ENCODE assay signal across 18 cellular contexts in the genomic region with DNA sequence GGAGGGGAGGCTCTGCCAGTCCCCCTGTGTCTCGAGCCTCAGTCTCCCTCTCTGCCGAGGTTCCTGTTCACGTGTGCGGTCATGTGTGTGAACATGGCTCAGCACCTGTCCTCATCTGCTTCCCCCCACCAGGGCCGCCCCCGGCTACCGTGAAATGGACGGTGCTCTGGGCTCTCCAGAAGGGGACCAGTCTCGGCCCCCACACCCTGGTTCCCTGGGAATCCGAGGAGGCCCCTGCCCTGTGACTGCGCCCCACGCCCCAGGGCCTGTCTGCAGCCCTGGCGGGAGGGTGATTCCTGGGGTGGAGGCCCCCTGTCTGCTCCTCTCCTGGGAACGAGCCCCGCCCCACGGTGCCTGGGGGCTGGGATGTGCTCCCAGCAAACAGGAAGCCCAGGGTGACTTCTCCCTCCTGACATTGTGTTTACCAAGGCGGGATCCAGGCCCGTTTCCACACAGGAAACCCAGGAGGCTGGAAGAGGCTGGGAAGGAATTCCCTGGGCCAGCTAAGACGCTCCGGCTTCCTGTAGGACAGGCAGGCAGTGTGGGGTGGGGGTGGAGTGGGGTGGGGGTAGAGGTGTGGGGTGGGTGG. TPM values are rescaled to one million over a fixed set of nuclear protein-coding genes. Genes with fewer than 3 reads are reported as not detected.
DNase-seq lines count a peak whose midpoint lies in the region; ATAC-seq and FAIRE-seq lines count a peak whose summit lies in the region.
"Had no signal": no experiment of that assay in that cellular context is flagged by ENCODE, and none has a peak within 500 bp of the region (broad histone marks: within the 10 kb centered on the region; RNA-seq: fewer than 3 reads in every experiment).

No MANE protein-coding gene starts in this region.

- peaks cover 4% of the 10 kb centered on the region for H3K27me3 Mint-ChIP-seq in activated T-cell treated with anti-CD3 and anti-CD28 coated beads, Interleukin-2, amount 50 U/mL, for 24 hours
- H3K27me3 Mint-ChIP-seq: activated naive CD8-positive, alpha-beta T cell treated with anti-CD3 and anti-CD28 coated beads, Interleukin-2, amount 10 ng/mL, durations not matched to agents 7 days and 5 days had no signal

- no peaks in the 10 kb centered on the region for H3K36me3 Mint-ChIP-seq in activated T-cell treated with anti-CD3 and anti-CD28 coated beads, Interleukin-2, amount 50 U/mL, for 24 hours (ENCODE audit: low read depth)
- H3K36me3 Mint-ChIP-seq: activated naive CD8-positive, alpha-beta T cell treated with anti-CD3 and anti-CD28 coated beads, Interleukin-2, amount 10 ng/mL, durations not matched to agents 7 days and 5 days; memory B cell had no signal

- no peak overlapping the region for H3K27ac Mint-ChIP-seq in activated T-cell treated with anti-CD3 and anti-CD28 coated beads, Interleukin-2, amount 50 U/mL, for 24 hours
- H3K27ac Mint-ChIP-seq: activated naive CD8-positive, alpha-beta T cell treated with anti-CD3 and anti-CD28 coated beads, Interleukin-2, amount 10 ng/mL, durations not matched to agents 7 days and 5 days; memory B cell; T-helper 1 cell treated with Interleukin-12 subunit alpha and Interleukin-12 subunit beta and Interleukin-4 antibody, amounts not matched to agents 30 μg/mL and 1 μg/mL, for 36 hours had no signal

- no peaks in the 10 kb centered on the region for H3K4me1 Mint-ChIP-seq in activated T-cell treated with anti-CD3 and anti-CD28 coated beads, Interleukin-2, amount 50 U/mL, for 24 hours (ENCODE audit: low read depth)
- H3K4me1 Mint-ChIP-seq: activated naive CD8-positive, alpha-beta T cell treated with anti-CD3 and anti-CD28 coated beads, Interleukin-2, amount 10 ng/mL, durations not matched to agents 7 days and 5 days; central memory CD8-positive, alpha-beta T cell; memory B cell had no signal

- H3K4me3 ChIP-seq in mesodermal cell (ENCODE audit: extremely low read depth, insufficient read depth, low read length, poor library complexity, severe bottlenecking), result no peak overlapping the region
- H3K4me3 ChIP-seq: skin epidermis had no signal

- H3K9me3 ChIP-seq in mesodermal cell (ENCODE audit: control insufficient read depth, low read length), result no peaks in the 10 kb centered on the region

- peak; percentile 30 for DNase-seq in DMS 273 (lab: John Stamatoyannopoulos, UW; ENCODE audit: unreplicated experiment)
- no peak for DNase-seq in DMS 273 treated with DMSO at 0.1 percent for 48 hours (lab: John Stamatoyannopoulos, UW)
- DNase-seq in HTR-8/SVneo (ENCODE audit: insufficient read length, low spot score), result peak; percentile 52
- peak; percentile 20 for DNase-seq in glomerular endothelial cell (ENCODE audit: extremely low read depth, low read depth, low spot score)
- DNase-seq in epidermal melanocyte (ENCODE audit: insufficient read length, low spot score), result no peak
- DNase-seq in activated T-cell treated with anti-CD3 and anti-CD28 coated beads, Interleukin-2, amount 50 U/mL, for 24 hours, result no peak
- DNase-seq: activated CD4-positive, alpha-beta T cell treated with anti-CD3 and anti-CD28 coated beads for 4 hours; activated naive CD8-positive, alpha-beta T cell treated with anti-CD3 and anti-CD28 coated beads, Interleukin-2, amount 10 ng/mL, durations not matched to agents 7 days and 5 days; activated T-cell treated with anti-CD3 and anti-CD28 coated beads, Interleukin-2, amount 50 U/mL, for 4 hours; hippocampal formation had no signal

- WGBS in mesodermal cell (ENCODE audit: insufficient coverage in 2 of 2), 2 experiments, result 85 to 89% methylated on average over 8 to 16 of the region's 20 CpGs

- H3K27ac ChIP-seq in mesodermal cell (ENCODE audit: low read depth, low read length, severe bottlenecking), result peak overlapping the region; percentile 49
- H3K27ac ChIP-seq: 22Rv1 had no signal

- no peak for ATAC-seq in HG03460 (IDR thresholded peaks at IDR 0.05; ENCODE audit: unreplicated experiment)
- ATAC-seq: activated T-cell treated with anti-CD3 and anti-CD28 coated beads, Interleukin-2, amount 50 U/mL, for 4 hours; HCT116 had no signal

- no peaks in the 10 kb centered on the region for H3K9me3 Mint-ChIP-seq in activated T-cell treated with anti-CD3 and anti-CD28 coated beads, Interleukin-2, amount 50 U/mL, for 24 hours
- H3K9me3 Mint-ChIP-seq: activated naive CD8-positive, alpha-beta T cell treated with anti-CD3 and anti-CD28 coated beads, Interleukin-2, amount 10 ng/mL, durations not matched to agents 7 days and 5 days; activated T-cell treated with anti-CD3 and anti-CD28 coated beads, Interleukin-2, amount 50 U/mL, for 4 hours; central memory CD8-positive, alpha-beta T cell; memory B cell; T-helper 1 cell treated with Interleukin-12 subunit alpha and Interleukin-12 subunit beta and Interleukin-4 antibody, amounts not matched to agents 30 μg/mL and 1 μg/mL, for 36 hours had no signal

- H3K4me3 Mint-ChIP-seq in activated T-cell treated with anti-CD3 and anti-CD28 coated beads, Interleukin-2, amount 50 U/mL, for 24 hours, result no peak overlapping the region
- H3K4me3 Mint-ChIP-seq: activated naive CD8-positive, alpha-beta T cell treated with anti-CD3 and anti-CD28 coated beads, Interleukin-2, amount 10 ng/mL, durations not matched to agents 7 days and 5 days; activated T-cell treated with anti-CD3 and anti-CD28 coated beads, Interleukin-2, amount 50 U/mL, for 4 hours; central memory CD8-positive, alpha-beta T cell; memory B cell; T-helper 1 cell treated with Interleukin-12 subunit alpha and Interleukin-12 subunit beta and Interleukin-4 antibody, amounts not matched to agents 30 μg/mL and 1 μg/mL, for 36 hours had no signal

- H3K4me1 ChIP-seq in mesodermal cell (ENCODE audit: control insufficient read depth, insufficient read depth, low read length, poor library complexity, severe bottlenecking), result peaks cover 13% of the 10 kb centered on the region

- H3K36me3 ChIP-seq in mesodermal cell (ENCODE audit: control insufficient read depth, insufficient read depth, low read length), result no peaks in the 10 kb centered on the region

- FAIRE-seq in HTR-8/SVneo (lab: Jason Lieb, UNC), result no peak

RNA-seq across cellular contexts. Expression of a gene that starts 46.6 kb away (rescaled TPM):
- total RNA-seq in glomerular endothelial cell, result 8.0 and 19.8 TPM in 2 replicates
- 24.4 TPM for polyA plus RNA-seq in mesodermal cell (2013, experiment 1 of 2)
- polyA plus RNA-seq in mesodermal cell (2013, experiment 2 of 2), result 20.3 TPM

Comparison
In these comparisons a context has a peak if more than half of its experiments do, and no peak if none do; other contexts are left out.
1. DNase-seq: peak in DMS 273 (single experiment), HTR-8/SVneo (single experiment) and glomerular endothelial cell (single experiment); none in DMS 273 treated with DMSO at 0.1 percent for 48 hours (single experiment), epidermal melanocyte (single experiment) and activated T-cell treated with anti-CD3 and anti-CD28 coated beads, Interleukin-2, amount 50 U/mL, for 24 hours (single experiment).